ENCODE assay signal across 17 cellular contexts in genomic region chr4:154911097-154911496, GRCh38.
A peak's percentile ranks its signal among the peaks of the same experiment; 100 is the strongest.
DNase-seq lines count a peak whose midpoint lies in the region; ATAC-seq and TF ChIP-seq lines count a peak whose summit lies in the region.
"Had no signal": no experiment of that assay in that cellular context is flagged by ENCODE, and none has a peak within 500 bp of the region (broad histone marks: within the 10 kb centered on the region; RNA-seq: fewer than 3 reads in every experiment).

No MANE protein-coding gene starts in this region.

- H3K4me2 ChIP-seq in mammary epithelial cell (ENCODE audit: insufficient read depth, low read depth, low read length), result no peak overlapping the region

- DNase-seq in AG20443 (ENCODE audit: low spot score), result peak; percentile 56
- no peak for DNase-seq in HFFc6
- DNase-seq in mammary epithelial cell, result no peak
- DNase-seq in kidney glomerular epithelial cell (lab: John Stamatoyannopoulos, UW), result peak; percentile 23
- no peak for DNase-seq in activated CD8-positive, alpha-beta memory T cell treated with anti-CD3 and anti-CD28 coated beads, Interleukin-2, amount 10 ng/mL, durations not matched to agents 7 days and 5 days
- DNase-seq in sciatic nerve (ENCODE audit: low spot score), result no peak
- no peak for DNase-seq in activated CD4-positive, alpha-beta T cell treated with anti-CD3 and anti-CD28 coated beads, Interleukin-2, amount 10 ng/mL, durations not matched to agents 7 days and 5 days
- DNase-seq in T-cell, result no peak
- DNase-seq: activated CD4-positive, alpha-beta memory T cell treated with anti-CD3 and anti-CD28 coated beads, Interleukin-2, amount 10 ng/mL, durations not matched to agents 7 days and 5 days; activated gamma-delta T cell; CD4-positive, alpha-beta T cell; GDM1; hippocampal formation; stomach had no signal

- POLR2A ChIA-PET in activated CD4-positive, alpha-beta T cell treated with anti-CD3 and anti-CD28 coated beads, Interleukin-2, amount 10 ng/mL, durations not matched to agents 7 days and 5 days (lab: Charles Lee), result no interaction called here
- POLR2A ChIA-PET in T-cell (lab: Charles Lee), result no interaction called here

- no peaks in the 10 kb centered on the region for H3K9me3 ChIP-seq in mammary epithelial cell (replicated peaks; ENCODE audit: insufficient read depth, low read length)
- H3K9me3 ChIP-seq: prostate gland, stomach had no signal

- H3K27ac Mint-ChIP-seq in HFFc6, result no peak overlapping the region
- H3K27ac Mint-ChIP-seq in activated CD8-positive, alpha-beta memory T cell treated with anti-CD3 and anti-CD28 coated beads, Interleukin-2, amount 10 ng/mL, durations not matched to agents 7 days and 5 days, result no peak overlapping the region
- no peak overlapping the region for H3K27ac Mint-ChIP-seq in activated CD4-positive, alpha-beta T cell treated with anti-CD3 and anti-CD28 coated beads, Interleukin-2, amount 10 ng/mL, durations not matched to agents 7 days and 5 days
- H3K27ac Mint-ChIP-seq in T-cell, result no peak overlapping the region
- H3K27ac Mint-ChIP-seq: activated CD4-positive, alpha-beta memory T cell treated with anti-CD3 and anti-CD28 coated beads, Interleukin-2, amount 10 ng/mL, durations not matched to agents 7 days and 5 days; CD4-positive, alpha-beta T cell had no signal

- dilution Hi-C loops in mammary epithelial cell (cut with HindIII; ENCODE audit: low sequenced_read_pairs), result no loop called here

- no peaks in the 10 kb centered on the region for H3K4me1 Mint-ChIP-seq in HFFc6 (ENCODE audit: low read depth)
- no peaks in the 10 kb centered on the region for H3K4me1 Mint-ChIP-seq in activated CD8-positive, alpha-beta memory T cell treated with anti-CD3 and anti-CD28 coated beads, Interleukin-2, amount 10 ng/mL, durations not matched to agents 7 days and 5 days
- H3K4me1 Mint-ChIP-seq in activated CD4-positive, alpha-beta T cell treated with anti-CD3 and anti-CD28 coated beads, Interleukin-2, amount 10 ng/mL, durations not matched to agents 7 days and 5 days, result no peaks in the 10 kb centered on the region
- H3K4me1 Mint-ChIP-seq in T-cell, result no peaks in the 10 kb centered on the region
- H3K4me1 Mint-ChIP-seq: activated CD4-positive, alpha-beta memory T cell treated with anti-CD3 and anti-CD28 coated beads, Interleukin-2, amount 10 ng/mL, durations not matched to agents 7 days and 5 days had no signal

- no peaks in the 10 kb centered on the region for H4K20me1 ChIP-seq in mammary epithelial cell (ENCODE audit: insufficient read depth, low read length)

- no peak overlapping the region for H2AFZ ChIP-seq in mammary epithelial cell (ENCODE audit: low read depth, low read length)

- TF ChIP-seq CTCF in HFFc6 (IDR thresholded peaks at IDR 0.05), result peak; percentile 15; the same call in 1 of the 2 replicates
- peak; percentile 15 to 65 for TF ChIP-seq CTCF in mammary epithelial cell (conservative IDR thresholded peaks at IDR 0.05 in 1 of 2, IDR thresholded peaks at IDR 0.05 in 1 of 2; ENCODE audit: extremely low read depth in 1 of 2, insufficient read depth in 1 of 2, low read depth in 1 of 2, low read length in 2 of 2)

- H3K4me3 ChIP-seq in mammary epithelial cell (replicated peaks in 1 of 3; ENCODE audit: insufficient read depth in 1 of 3, low read depth in 2 of 3, low read length in 3 of 3), result no peak overlapping the region
- H3K4me3 ChIP-seq: cardiac muscle cell, prostate gland, stomach had no signal

- H3K27ac ChIP-seq in mammary epithelial cell (ENCODE audit: insufficient read depth, low read depth, low read length), result no peak overlapping the region
- H3K27ac ChIP-seq: cardiac muscle cell, prostate gland, stomach had no signal

- no TSS peak for BruUV-seq in mammary epithelial cell (replicated peaks; lab: Mats Ljungman, UMichigan)

- H3K9me3 Mint-ChIP-seq in HFFc6, result peaks cover 30% of the 10 kb centered on the region
- H3K9me3 Mint-ChIP-seq in activated CD8-positive, alpha-beta memory T cell treated with anti-CD3 and anti-CD28 coated beads, Interleukin-2, amount 10 ng/mL, durations not matched to agents 7 days and 5 days (ENCODE audit: low read depth), result peaks cover 2% of the 10 kb centered on the region
- peaks cover 2% of the 10 kb centered on the region for H3K9me3 Mint-ChIP-seq in activated CD4-positive, alpha-beta T cell treated with anti-CD3 and anti-CD28 coated beads, Interleukin-2, amount 10 ng/mL, durations not matched to agents 7 days and 5 days
- peaks cover 0 to 7% (median 0%) of the 10 kb centered on the region in 3 donors for H3K9me3 Mint-ChIP-seq in T-cell
- H3K9me3 Mint-ChIP-seq: activated CD4-positive, alpha-beta memory T cell treated with anti-CD3 and anti-CD28 coated beads, Interleukin-2, amount 10 ng/mL, durations not matched to agents 7 days and 5 days; CD4-positive, alpha-beta T cell had no signal

- no peak overlapping the region for H3K9ac ChIP-seq in mammary epithelial cell (ENCODE audit: insufficient read depth, low read length)

- peaks cover 2% of the 10 kb centered on the region for H3K27me3 ChIP-seq in mammary epithelial cell (ENCODE audit: insufficient read depth, low read length)
- H3K27me3 ChIP-seq: cardiac muscle cell, stomach had no signal

- CTCF ChIA-PET in mammary epithelial cell (lab: Charles Lee; ENCODE audit: low non-redundant PET), result interaction anchor here (1.2 to 1.4 kb wide), 2 partner anchors 17 to 104 kb away, joined by 3 to 13 read pairs; no protein-coding TSS in a partner anchor
- CTCF ChIA-PET in activated CD8-positive, alpha-beta memory T cell treated with anti-CD3 and anti-CD28 coated beads, Interleukin-2, amount 10 ng/mL, durations not matched to agents 7 days and 5 days (lab: Charles Lee), result no interaction called here
- CTCF ChIA-PET in activated CD4-positive, alpha-beta T cell treated with anti-CD3 and anti-CD28 coated beads, Interleukin-2, amount 10 ng/mL, durations not matched to agents 7 days and 5 days (lab: Charles Lee), result no interaction called here
- CTCF ChIA-PET in T-cell (lab: Charles Lee), result interaction anchor here in 1 of 2 donors (0.6 kb wide), 1 partner anchor 1961 kb away, joined by 3 read pairs; no protein-coding TSS in a partner anchor

- no peaks in the 10 kb centered on the region for H3K36me3 ChIP-seq in mammary epithelial cell (ENCODE audit: insufficient read depth, low read length)
- H3K36me3 ChIP-seq: cardiac muscle cell, prostate gland, stomach had no signal

- WGBS in mammary epithelial cell (ENCODE audit: low coverage, missing lambda C conversion rate), result 33% methylated on average over 1 of the region's 1 CpG

- H3K27me3 Mint-ChIP-seq in HFFc6 (ENCODE audit: insufficient read depth) (peaks cover 2% of the 10 kb centered on the region; the same call in 1 of the 2 replicates), T-cell (no peaks in the 10 kb centered on the region)
- no peaks in the 10 kb centered on the region for H3K27me3 Mint-ChIP-seq in activated CD8-positive, alpha-beta memory T cell treated with anti-CD3 and anti-CD28 coated beads, Interleukin-2, amount 10 ng/mL, durations not matched to agents 7 days and 5 days
- H3K27me3 Mint-ChIP-seq in activated CD4-positive, alpha-beta T cell treated with anti-CD3 and anti-CD28 coated beads, Interleukin-2, amount 10 ng/mL, durations not matched to agents 7 days and 5 days, result no peaks in the 10 kb centered on the region
- H3K27me3 Mint-ChIP-seq: activated CD4-positive, alpha-beta memory T cell treated with anti-CD3 and anti-CD28 coated beads, Interleukin-2, amount 10 ng/mL, durations not matched to agents 7 days and 5 days; CD4-positive, alpha-beta T cell had no signal

- H3K36me3 Mint-ChIP-seq in HFFc6 (ENCODE audit: low read depth) (no peaks in the 10 kb centered on the region), T-cell (no peaks in the 10 kb centered on the region)
- H3K36me3 Mint-ChIP-seq in activated CD8-positive, alpha-beta memory T cell treated with anti-CD3 and anti-CD28 coated beads, Interleukin-2, amount 10 ng/mL, durations not matched to agents 7 days and 5 days, result no peaks in the 10 kb centered on the region
- no peaks in the 10 kb centered on the region for H3K36me3 Mint-ChIP-seq in activated CD4-positive, alpha-beta T cell treated with anti-CD3 and anti-CD28 coated beads, Interleukin-2, amount 10 ng/mL, durations not matched to agents 7 days and 5 days (ENCODE audit: low read depth)

- in situ Hi-C loops in mammary epithelial cell (cut with MboI; ENCODE audit: low sequenced_read_pairs in 2 of 2), result no loop called here

- intact Hi-C loops in mammary epithelial cell (cut with micrococcal nuclease) (loop anchor here (1.0 kb wide), 2 partner anchors 57 to 104 kb away; no protein-coding TSS in a partner anchor), sciatic nerve (cut with DNase I) (no loop called here)

- ATAC-seq in activated CD8-positive, alpha-beta memory T cell treated with anti-CD3 and anti-CD28 coated beads, Interleukin-2, amount 10 ng/mL, durations not matched to agents 7 days and 5 days, result no peak
- no peak for ATAC-seq in sciatic nerve
- ATAC-seq in T-cell (replicated peaks in 1 of 4), result no peak
- ATAC-seq: Panc1 had no signal

- H3K79me2 ChIP-seq in mammary epithelial cell (ENCODE audit: insufficient read depth, low read length), result no peaks in the 10 kb centered on the region

- peaks cover 5% of the 10 kb centered on the region for H3K4me1 ChIP-seq in mammary epithelial cell (ENCODE audit: insufficient read depth, low read length)
- H3K4me1 ChIP-seq: prostate gland, stomach had no signal

- no peak overlapping the region for H3K4me3 Mint-ChIP-seq in HFFc6
- no peak overlapping the region for H3K4me3 Mint-ChIP-seq in activated CD8-positive, alpha-beta memory T cell treated with anti-CD3 and anti-CD28 coated beads, Interleukin-2, amount 10 ng/mL, durations not matched to agents 7 days and 5 days
- H3K4me3 Mint-ChIP-seq in activated CD4-positive, alpha-beta T cell treated with anti-CD3 and anti-CD28 coated beads, Interleukin-2, amount 10 ng/mL, durations not matched to agents 7 days and 5 days, result no peak overlapping the region
- H3K4me3 Mint-ChIP-seq in T-cell, result no peak overlapping the region
- H3K4me3 Mint-ChIP-seq: activated CD4-positive, alpha-beta memory T cell treated with anti-CD3 and anti-CD28 coated beads, Interleukin-2, amount 10 ng/mL, durations not matched to agents 7 days and 5 days; CD4-positive, alpha-beta T cell had no signal

Comparison
In these comparisons a context has a peak if more than half of its experiments do, and no peak if none do; other contexts are left out.
1. DNase-seq: peak in AG20443 (single experiment) and kidney glomerular epithelial cell (single experiment); none in HFFc6 (single experiment), mammary epithelial cell (single experiment), activated CD8-positive, alpha-beta memory T cell treated with anti-CD3 and anti-CD28 coated beads, Interleukin-2, amount 10 ng/mL, durations not matched to agents 7 days and 5 days (single experiment), sciatic nerve (single experiment), activated CD4-positive, alpha-beta T cell treated with anti-CD3 and anti-CD28 coated beads, Interleukin-2, amount 10 ng/mL, durations not matched to agents 7 days and 5 days (single experiment) and T-cell (0 of 34).